ENCODE assay signal across 13 cellular contexts in the genomic region with DNA sequence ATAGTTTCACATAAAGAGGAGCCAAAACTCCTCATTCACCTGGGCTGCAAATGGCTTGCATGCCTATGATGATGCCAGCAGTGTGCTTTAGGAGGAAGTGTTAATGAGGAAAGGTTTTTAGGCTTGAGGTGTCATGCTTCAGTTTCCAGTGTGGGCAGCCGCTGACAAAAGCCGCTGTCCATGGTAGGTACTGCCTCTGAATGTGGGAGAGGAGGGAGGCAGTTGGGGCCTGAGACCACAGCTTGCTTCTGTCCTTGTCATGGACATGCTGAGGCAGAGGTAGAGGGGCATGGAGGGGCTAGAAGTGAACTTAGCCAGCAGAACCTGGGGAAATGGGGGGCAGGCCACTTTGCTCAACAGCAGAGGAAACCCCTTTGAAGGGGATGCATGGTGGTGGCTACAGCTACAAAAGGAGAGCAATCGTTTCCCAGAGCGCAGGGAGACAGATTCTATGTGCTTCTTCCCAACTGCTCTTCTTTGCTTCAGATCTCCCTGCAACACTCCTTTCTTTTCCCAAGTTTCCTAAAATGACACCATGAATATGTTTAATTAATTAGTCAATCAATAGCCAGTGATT.
A peak's percentile ranks its signal among the peaks of the same experiment; 100 is the strongest.
DNase-seq lines count a peak whose midpoint lies in the region; FAIRE-seq and TF ChIP-seq lines count a peak whose summit lies in the region.
"Had no signal": no experiment of that assay in that cellular context is flagged by ENCODE, and none has a peak within 500 bp of the region (broad histone marks: within the 10 kb centered on the region; RNA-seq: fewer than 3 reads in every experiment).

No MANE protein-coding gene starts in this region.

- no peaks in the 10 kb centered on the region for H3K27me3 ChIP-seq in astrocyte (ENCODE audit: insufficient read depth, low read length)
- H3K27me3 ChIP-seq: esophagus muscularis mucosa had no signal

- no peak overlapping the region for H2AFZ ChIP-seq in astrocyte (ENCODE audit: low read depth, low read length)

- H3K4me1 ChIP-seq in astrocyte (ENCODE audit: insufficient read depth, low read length) = no peaks in the 10 kb centered on the region
- H3K4me1 ChIP-seq: esophagus muscularis mucosa had no signal

- H3K27me3 Mint-ChIP-seq in astrocyte (ENCODE audit: low read depth, unreplicated experiment) = peaks cover 22% of the 10 kb centered on the region

- H4K20me1 ChIP-seq in astrocyte (ENCODE audit: insufficient read depth, low read length) = no peaks in the 10 kb centered on the region

- H3K9me3 ChIP-seq in astrocyte (ENCODE audit: insufficient read depth, low read depth, low read length) = no peaks in the 10 kb centered on the region
- H3K9me3 ChIP-seq: esophagus muscularis mucosa, neutrophil had no signal

- no peak overlapping the region for H3K4me3 ChIP-seq in astrocyte (ENCODE audit: insufficient read depth, low read depth, low read length)
- H3K4me3 ChIP-seq: esophagus muscularis mucosa had no signal

- H3K4me2 ChIP-seq in astrocyte (ENCODE audit: low read length) = no peak overlapping the region

- H3K4me1 Mint-ChIP-seq in astrocyte (ENCODE audit: low read depth, unreplicated experiment) = no peaks in the 10 kb centered on the region
- H3K4me1 Mint-ChIP-seq: CD8-positive, alpha-beta memory T cell had no signal

- peak; percentile 28 for DNase-seq in GM03348 (ENCODE audit: low spot score)
- DNase-seq in HuH-7 (ENCODE audit: low spot score) = peak; percentile 27
- peak; percentile 3 for DNase-seq in astrocyte (ENCODE audit: low read depth)
- peak; percentile 15 to 24 for DNase-seq in lung microvascular endothelial cell (ENCODE audit: low read depth in 2 of 2)
- DNase-seq in NCI-H187 treated with DMSO at 0.1 percent for 48 hours (lab: John Stamatoyannopoulos, UW) = no peak
- no peak for DNase-seq in SW480 (ENCODE audit: low spot score)
- no peak for DNase-seq in inferior parietal cortex (ENCODE audit: extremely low spot score)
- DNase-seq in DMS53 (lab: John Stamatoyannopoulos, UW) = no peak
- DNase-seq: activated T-cell treated with anti-CD3 and anti-CD28 coated beads, Interleukin-2, amount 50 U/mL, for 72 hours; CD8-positive, alpha-beta memory T cell; NCI-H2081 treated with DMSO at 0.1 percent for 48 hours had no signal

- no peak overlapping the region for H3K4me3 Mint-ChIP-seq in astrocyte (ENCODE audit: unreplicated experiment)
- H3K4me3 Mint-ChIP-seq: activated T-cell treated with anti-CD3 and anti-CD28 coated beads, Interleukin-2, amount 50 U/mL, for 72 hours; CD8-positive, alpha-beta memory T cell had no signal

- TF ChIP-seq CTCF in astrocyte (IDR thresholded peaks at IDR 0.05; ENCODE audit: insufficient read depth, low read depth, low read length) = no peak

- no peaks in the 10 kb centered on the region for H3K36me3 ChIP-seq in astrocyte (ENCODE audit: insufficient read depth, low read length)
- H3K36me3 ChIP-seq: esophagus muscularis mucosa, neutrophil had no signal

- no peaks in the 10 kb centered on the region for H3K36me3 Mint-ChIP-seq in astrocyte (ENCODE audit: low read depth, unreplicated experiment)
- H3K36me3 Mint-ChIP-seq: CD8-positive, alpha-beta memory T cell had no signal

- no peaks in the 10 kb centered on the region for H3K79me2 ChIP-seq in astrocyte (ENCODE audit: insufficient read depth, low read length)

- no peak overlapping the region for H3K27ac ChIP-seq in astrocyte (ENCODE audit: low read depth, low read length)
- H3K27ac ChIP-seq: esophagus muscularis mucosa, neutrophil had no signal

- FAIRE-seq in astrocyte (lab: Jason Lieb, UNC) = no peak

- no peak overlapping the region for H3K9ac ChIP-seq in astrocyte (ENCODE audit: low read length)

- H3K9me3 Mint-ChIP-seq in astrocyte (ENCODE audit: unreplicated experiment) = peaks cover 2% of the 10 kb centered on the region
- H3K9me3 Mint-ChIP-seq: activated T-cell treated with anti-CD3 and anti-CD28 coated beads, Interleukin-2, amount 50 U/mL, for 72 hours had no signal

- H3K27ac Mint-ChIP-seq in astrocyte (ENCODE audit: unreplicated experiment) = no peak overlapping the region
- H3K27ac Mint-ChIP-seq: activated T-cell treated with anti-CD3 and anti-CD28 coated beads, Interleukin-2, amount 50 U/mL, for 72 hours had no signal

Comparison
In these comparisons a context has a peak if more than half of its experiments do, and no peak if none do; other contexts are left out.
1. DNase-seq: peak in GM03348 (single experiment), HuH-7 (single experiment), astrocyte (single experiment) and lung microvascular endothelial cell (2 of 2); none in NCI-H187 treated with DMSO at 0.1 percent for 48 hours (single experiment), SW480 (single experiment), inferior parietal cortex (single experiment) and DMS53 (single experiment).